In the genomic region with DNA sequence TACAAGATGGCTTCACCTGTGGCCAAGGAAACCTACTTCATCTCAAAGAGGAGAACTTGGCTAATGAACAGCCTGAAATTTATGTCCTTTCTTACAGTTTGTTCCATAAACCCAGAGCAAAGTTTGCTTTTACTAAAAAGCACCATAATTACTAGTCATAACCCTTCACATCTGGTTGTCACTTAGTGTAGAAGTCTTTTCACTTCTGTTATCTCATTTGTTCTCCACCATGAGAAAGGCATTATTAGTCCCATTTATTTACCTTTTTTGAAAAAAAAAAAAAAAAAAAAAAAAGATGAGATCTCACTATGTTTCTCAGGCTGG, we compare ENCODE assay signal across 2 cellular contexts.
A peak's percentile ranks its signal among the peaks of the same experiment; 100 is the strongest.
TF ChIP-seq lines count a peak whose summit lies in the region.

No MANE protein-coding gene starts in this region.

TF ChIP-seq in K562, 482 proteins besides CTCF, POLR2A, EP300 and RAD21 (continued from another document):
- TF ChIP-seq STAT5B (CRISPR knock-in tag; IDR thresholded peaks at IDR 0.05), result no peak
- TF ChIP-seq, protein P1, sequence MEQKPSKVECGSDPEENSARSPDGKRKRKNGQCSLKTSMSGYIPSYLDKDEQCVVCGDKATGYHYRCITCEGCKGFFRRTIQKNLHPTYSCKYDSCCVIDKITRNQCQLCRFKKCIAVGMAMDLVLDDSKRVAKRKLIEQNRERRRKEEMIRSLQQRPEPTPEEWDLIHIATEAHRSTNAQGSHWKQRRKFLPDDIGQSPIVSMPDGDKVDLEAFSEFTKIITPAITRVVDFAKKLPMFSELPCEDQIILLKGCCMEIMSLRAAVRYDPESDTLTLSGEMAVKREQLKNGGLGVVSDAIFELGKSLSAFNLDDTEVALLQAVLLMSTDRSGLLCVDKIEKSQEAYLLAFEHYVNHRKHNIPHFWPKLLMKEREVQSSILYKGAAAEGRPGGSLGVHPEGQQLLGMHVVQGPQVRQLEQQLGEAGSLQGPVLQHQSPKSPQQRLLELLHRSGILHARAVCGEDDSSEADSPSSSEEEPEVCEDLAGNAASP (IDR thresholded peaks at IDR 0.05), result no peak
- no peak for TF ChIP-seq TRIM28 (IDR thresholded peaks at IDR 0.05)
- TF ChIP-seq, protein P2, sequence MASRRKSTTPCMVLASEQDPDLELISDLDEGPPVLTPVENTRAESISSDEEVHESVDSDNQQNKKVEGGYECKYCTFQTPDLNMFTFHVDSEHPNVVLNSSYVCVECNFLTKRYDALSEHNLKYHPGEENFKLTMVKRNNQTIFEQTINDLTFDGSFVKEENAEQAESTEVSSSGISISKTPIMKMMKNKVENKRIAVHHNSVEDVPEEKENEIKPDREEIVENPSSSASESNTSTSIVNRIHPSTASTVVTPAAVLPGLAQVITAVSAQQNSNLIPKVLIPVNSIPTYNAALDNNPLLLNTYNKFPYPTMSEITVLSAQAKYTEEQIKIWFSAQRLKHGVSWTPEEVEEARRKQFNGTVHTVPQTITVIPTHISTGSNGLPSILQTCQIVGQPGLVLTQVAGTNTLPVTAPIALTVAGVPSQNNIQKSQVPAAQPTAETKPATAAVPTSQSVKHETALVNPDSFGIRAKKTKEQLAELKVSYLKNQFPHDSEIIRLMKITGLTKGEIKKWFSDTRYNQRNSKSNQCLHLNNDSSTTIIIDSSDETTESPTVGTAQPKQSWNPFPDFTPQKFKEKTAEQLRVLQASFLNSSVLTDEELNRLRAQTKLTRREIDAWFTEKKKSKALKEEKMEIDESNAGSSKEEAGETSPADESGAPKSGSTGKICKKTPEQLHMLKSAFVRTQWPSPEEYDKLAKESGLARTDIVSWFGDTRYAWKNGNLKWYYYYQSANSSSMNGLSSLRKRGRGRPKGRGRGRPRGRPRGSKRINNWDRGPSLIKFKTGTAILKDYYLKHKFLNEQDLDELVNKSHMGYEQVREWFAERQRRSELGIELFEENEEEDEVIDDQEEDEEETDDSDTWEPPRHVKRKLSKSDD (conservative IDR thresholded peaks at IDR 0.05; ENCODE audit: low read length), result no peak
- no peak for TF ChIP-seq ZNF583 (CRISPR knock-in tag; IDR thresholded peaks at IDR 0.05)
- no peak for TF ChIP-seq GATAD2B (IDR thresholded peaks at IDR 0.05; ENCODE audit: borderline replicate concordance)
- TF ChIP-seq NFE2L1 (tag; IDR thresholded peaks at IDR 0.05; ENCODE audit: borderline replicate concordance, low read depth), result no peak

TF ChIP-seq in HepG2, 621 proteins besides CTCF, POLR2A, EP300 and RAD21 (continued from another document and continues in another):
- TF ChIP-seq, protein P3, sequence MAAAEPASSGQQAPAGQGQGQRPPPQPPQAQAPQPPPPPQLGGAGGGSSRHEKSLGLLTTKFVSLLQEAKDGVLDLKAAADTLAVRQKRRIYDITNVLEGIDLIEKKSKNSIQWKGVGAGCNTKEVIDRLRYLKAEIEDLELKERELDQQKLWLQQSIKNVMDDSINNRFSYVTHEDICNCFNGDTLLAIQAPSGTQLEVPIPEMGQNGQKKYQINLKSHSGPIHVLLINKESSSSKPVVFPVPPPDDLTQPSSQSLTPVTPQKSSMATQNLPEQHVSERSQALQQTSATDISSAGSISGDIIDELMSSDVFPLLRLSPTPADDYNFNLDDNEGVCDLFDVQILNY (CRISPR knock-in tag; conservative IDR thresholded peaks at IDR 0.05), result no peak
- TF ChIP-seq ZNF7 (CRISPR knock-in tag; IDR thresholded peaks at IDR 0.05) (no peak), CENPT (CRISPR knock-in tag; IDR thresholded peaks at IDR 0.05; ENCODE audit: low read depth) (no peak), ZSCAN25 (CRISPR knock-in tag; IDR thresholded peaks at IDR 0.05) (no peak), SETDB1 (CRISPR knock-in tag; IDR thresholded peaks at IDR 0.05; ENCODE audit: borderline replicate concordance) (no peak), ZFX (CRISPR knock-in tag; IDR thresholded peaks at IDR 0.05; ENCODE audit: low read depth) (no peak), KAT7 (CRISPR knock-in tag; IDR thresholded peaks at IDR 0.05; ENCODE audit: borderline replicate concordance) (no peak), ZNF138 (CRISPR knock-in tag; IDR thresholded peaks at IDR 0.05; ENCODE audit: low read depth) (no peak), EHMT2 (IDR thresholded peaks at IDR 0.05; ENCODE audit: borderline replicate concordance, low read depth, low read length) (0 out of 2 replicates have a peak, but pooled peaks have one; percentile 2), PAWR (CRISPR knock-in tag; IDR thresholded peaks at IDR 0.05; ENCODE audit: borderline replicate concordance) (no peak), ZNF883 (CRISPR knock-in tag; IDR thresholded peaks at IDR 0.05; ENCODE audit: not compliant biosample characterization) (no peak), BORCS8-MEF2B (CRISPR knock-in tag; IDR thresholded peaks at IDR 0.05) (no peak), GZF1 (CRISPR knock-in tag; IDR thresholded peaks at IDR 0.05) (peak; percentile 37; the same call in 1 of the 2 replicates), NFE2L1 (CRISPR knock-in tag; IDR thresholded peaks at IDR 0.05; ENCODE audit: borderline replicate concordance) (no peak), ASH2L (IDR thresholded peaks at IDR 0.05; ENCODE audit: insufficient read length, low read depth, low read length) (no peak), ZSCAN31 (CRISPR knock-in tag; IDR thresholded peaks at IDR 0.05; ENCODE audit: low read depth) (no peak; the same call in 1 of the 2 replicates), TOPORS (CRISPR knock-in tag; IDR thresholded peaks at IDR 0.05) (no peak), HOXA5 (CRISPR knock-in tag; IDR thresholded peaks at IDR 0.05) (no peak), ZNF605 (CRISPR knock-in tag; IDR thresholded peaks at IDR 0.05) (no peak), ZNF569 (CRISPR knock-in tag; IDR thresholded peaks at IDR 0.05; ENCODE audit: borderline replicate concordance) (no peak), POGZ (CRISPR knock-in tag; IDR thresholded peaks at IDR 0.05) (no peak), KDM5A (IDR thresholded peaks at IDR 0.05; ENCODE audit: borderline replicate concordance, low read length) (no peak), CREB1 (IDR thresholded peaks at IDR 0.05) (no peak), CREB1 (CRISPR knock-in tag; IDR thresholded peaks at IDR 0.05) (peak; percentile 0; the same call in 1 of the 2 replicates), ZNF205 (CRISPR knock-in tag; IDR thresholded peaks at IDR 0.05) (no peak), PRPF4 (IDR thresholded peaks at IDR 0.05; ENCODE audit: low read depth, low read length, poor library complexity, severe bottlenecking) (no peak), CHD4 (IDR thresholded peaks at IDR 0.05; ENCODE audit: borderline replicate concordance, low read length) (no peak), ZNF451 (CRISPR knock-in tag; IDR thresholded peaks at IDR 0.05) (no peak), STAT5B (CRISPR knock-in tag; IDR thresholded peaks at IDR 0.05) (no peak), ZNF816 (CRISPR knock-in tag; IDR thresholded peaks at IDR 0.05; ENCODE audit: borderline replicate concordance) (no peak), CHCHD3 (CRISPR knock-in tag; IDR thresholded peaks at IDR 0.05) (no peak), BCL6 (CRISPR knock-in tag; IDR thresholded peaks at IDR 0.05) (peak; percentile 81), CEBPG (CRISPR knock-in tag; IDR thresholded peaks at IDR 0.05) (no peak), XRCC5 (optimal IDR thresholded peaks at IDR 0.05; ENCODE audit: low read length) (no peak)
- TF ChIP-seq, protein P4, sequence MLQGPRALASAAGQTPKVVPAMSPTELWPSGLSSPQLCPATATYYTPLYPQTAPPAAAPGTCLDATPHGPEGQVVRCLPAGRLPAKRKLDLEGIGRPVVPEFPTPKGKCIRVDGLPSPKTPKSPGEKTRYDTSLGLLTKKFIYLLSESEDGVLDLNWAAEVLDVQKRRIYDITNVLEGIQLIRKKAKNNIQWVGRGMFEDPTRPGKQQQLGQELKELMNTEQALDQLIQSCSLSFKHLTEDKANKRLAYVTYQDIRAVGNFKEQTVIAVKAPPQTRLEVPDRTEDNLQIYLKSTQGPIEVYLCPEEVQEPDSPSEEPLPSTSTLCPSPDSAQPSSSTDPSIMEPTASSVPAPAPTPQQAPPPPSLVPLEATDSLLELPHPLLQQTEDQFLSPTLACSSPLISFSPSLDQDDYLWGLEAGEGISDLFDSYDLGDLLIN (CRISPR knock-in tag; IDR thresholded peaks at IDR 0.05; ENCODE audit: borderline replicate concordance), result no peak
- TF ChIP-seq, protein P5, sequence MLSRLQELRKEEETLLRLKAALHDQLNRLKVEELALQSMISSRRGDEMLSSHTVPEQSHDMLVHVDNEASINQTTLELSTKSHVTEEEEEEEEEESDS (CRISPR knock-in tag; IDR thresholded peaks at IDR 0.05; ENCODE audit: borderline replicate concordance), result no peak
- TF ChIP-seq, protein P6, sequence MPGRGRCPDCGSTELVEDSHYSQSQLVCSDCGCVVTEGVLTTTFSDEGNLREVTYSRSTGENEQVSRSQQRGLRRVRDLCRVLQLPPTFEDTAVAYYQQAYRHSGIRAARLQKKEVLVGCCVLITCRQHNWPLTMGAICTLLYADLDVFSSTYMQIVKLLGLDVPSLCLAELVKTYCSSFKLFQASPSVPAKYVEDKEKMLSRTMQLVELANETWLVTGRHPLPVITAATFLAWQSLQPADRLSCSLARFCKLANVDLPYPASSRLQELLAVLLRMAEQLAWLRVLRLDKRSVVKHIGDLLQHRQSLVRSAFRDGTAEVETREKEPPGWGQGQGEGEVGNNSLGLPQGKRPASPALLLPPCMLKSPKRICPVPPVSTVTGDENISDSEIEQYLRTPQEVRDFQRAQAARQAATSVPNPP (CRISPR knock-in tag; IDR thresholded peaks at IDR 0.05), result no peak
- TF ChIP-seq, protein P7, sequence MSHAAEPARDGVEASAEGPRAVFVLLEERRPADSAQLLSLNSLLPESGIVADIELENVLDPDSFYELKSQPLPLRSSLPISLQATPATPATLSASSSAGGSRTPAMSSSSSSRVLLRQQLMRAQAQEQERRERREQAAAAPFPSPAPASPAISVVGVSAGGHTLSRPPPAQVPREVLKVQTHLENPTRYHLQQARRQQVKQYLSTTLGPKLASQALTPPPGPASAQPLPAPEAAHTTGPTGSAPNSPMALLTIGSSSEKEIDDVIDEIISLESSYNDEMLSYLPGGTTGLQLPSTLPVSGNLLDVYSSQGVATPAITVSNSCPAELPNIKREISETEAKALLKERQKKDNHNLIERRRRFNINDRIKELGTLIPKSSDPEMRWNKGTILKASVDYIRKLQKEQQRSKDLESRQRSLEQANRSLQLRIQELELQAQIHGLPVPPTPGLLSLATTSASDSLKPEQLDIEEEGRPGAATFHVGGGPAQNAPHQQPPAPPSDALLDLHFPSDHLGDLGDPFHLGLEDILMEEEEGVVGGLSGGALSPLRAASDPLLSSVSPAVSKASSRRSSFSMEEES (CRISPR knock-in tag; IDR thresholded peaks at IDR 0.05), result no peak
- TF ChIP-seq, protein P8, sequence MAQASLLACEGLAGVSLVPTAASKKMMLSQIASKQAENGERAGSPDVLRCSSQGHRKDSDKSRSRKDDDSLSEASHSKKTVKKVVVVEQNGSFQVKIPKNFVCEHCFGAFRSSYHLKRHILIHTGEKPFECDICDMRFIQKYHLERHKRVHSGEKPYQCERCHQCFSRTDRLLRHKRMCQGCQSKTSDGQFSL (CRISPR knock-in tag; IDR thresholded peaks at IDR 0.05), result no peak
- TF ChIP-seq, protein P9, sequence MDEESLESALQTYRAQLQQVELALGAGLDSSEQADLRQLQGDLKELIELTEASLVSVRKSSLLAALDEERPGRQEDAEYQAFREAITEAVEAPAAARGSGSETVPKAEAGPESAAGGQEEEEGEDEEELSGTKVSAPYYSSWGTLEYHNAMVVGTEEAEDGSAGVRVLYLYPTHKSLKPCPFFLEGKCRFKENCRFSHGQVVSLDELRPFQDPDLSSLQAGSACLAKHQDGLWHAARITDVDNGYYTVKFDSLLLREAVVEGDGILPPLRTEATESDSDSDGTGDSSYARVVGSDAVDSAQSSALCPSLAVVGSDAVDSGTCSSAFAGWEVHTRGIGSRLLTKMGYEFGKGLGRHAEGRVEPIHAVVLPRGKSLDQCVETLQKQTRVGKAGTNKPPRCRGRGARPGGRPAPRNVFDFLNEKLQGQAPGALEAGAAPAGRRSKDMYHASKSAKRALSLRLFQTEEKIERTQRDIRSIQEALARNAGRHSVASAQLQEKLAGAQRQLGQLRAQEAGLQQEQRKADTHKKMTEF (CRISPR knock-in tag; IDR thresholded peaks at IDR 0.05), result 0 out of 2 replicates have a peak, but pooled peaks have one; percentile 5
- TF ChIP-seq, protein P10, sequence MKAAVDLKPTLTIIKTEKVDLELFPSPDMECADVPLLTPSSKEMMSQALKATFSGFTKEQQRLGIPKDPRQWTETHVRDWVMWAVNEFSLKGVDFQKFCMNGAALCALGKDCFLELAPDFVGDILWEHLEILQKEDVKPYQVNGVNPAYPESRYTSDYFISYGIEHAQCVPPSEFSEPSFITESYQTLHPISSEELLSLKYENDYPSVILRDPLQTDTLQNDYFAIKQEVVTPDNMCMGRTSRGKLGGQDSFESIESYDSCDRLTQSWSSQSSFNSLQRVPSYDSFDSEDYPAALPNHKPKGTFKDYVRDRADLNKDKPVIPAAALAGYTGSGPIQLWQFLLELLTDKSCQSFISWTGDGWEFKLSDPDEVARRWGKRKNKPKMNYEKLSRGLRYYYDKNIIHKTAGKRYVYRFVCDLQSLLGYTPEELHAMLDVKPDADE (CRISPR knock-in tag; IDR thresholded peaks at IDR 0.05), result no peak
- TF ChIP-seq, protein P11, sequence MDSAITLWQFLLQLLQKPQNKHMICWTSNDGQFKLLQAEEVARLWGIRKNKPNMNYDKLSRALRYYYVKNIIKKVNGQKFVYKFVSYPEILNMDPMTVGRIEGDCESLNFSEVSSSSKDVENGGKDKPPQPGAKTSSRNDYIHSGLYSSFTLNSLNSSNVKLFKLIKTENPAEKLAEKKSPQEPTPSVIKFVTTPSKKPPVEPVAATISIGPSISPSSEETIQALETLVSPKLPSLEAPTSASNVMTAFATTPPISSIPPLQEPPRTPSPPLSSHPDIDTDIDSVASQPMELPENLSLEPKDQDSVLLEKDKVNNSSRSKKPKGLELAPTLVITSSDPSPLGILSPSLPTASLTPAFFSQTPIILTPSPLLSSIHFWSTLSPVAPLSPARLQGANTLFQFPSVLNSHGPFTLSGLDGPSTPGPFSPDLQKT (CRISPR knock-in tag; IDR thresholded peaks at IDR 0.05; ENCODE audit: borderline replicate concordance), result no peak
- TF ChIP-seq, protein P12, sequence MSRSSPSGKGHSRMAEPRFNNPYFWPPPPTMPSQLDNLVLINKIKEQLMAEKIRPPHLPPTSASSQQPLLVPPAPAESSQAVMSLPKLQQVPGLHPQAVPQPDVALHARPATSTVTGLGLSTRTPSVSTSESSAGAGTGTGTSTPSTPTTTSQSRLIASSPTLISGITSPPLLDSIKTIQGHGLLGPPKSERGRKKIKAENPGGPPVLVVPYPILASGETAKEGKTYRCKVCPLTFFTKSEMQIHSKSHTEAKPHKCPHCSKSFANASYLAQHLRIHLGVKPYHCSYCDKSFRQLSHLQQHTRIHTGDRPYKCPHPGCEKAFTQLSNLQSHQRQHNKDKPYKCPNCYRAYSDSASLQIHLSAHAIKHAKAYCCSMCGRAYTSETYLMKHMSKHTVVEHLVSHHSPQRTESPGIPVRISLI (CRISPR knock-in tag; IDR thresholded peaks at IDR 0.05; ENCODE audit: borderline replicate concordance), result 0 out of 2 replicates have a peak, but pooled peaks have one; percentile 9
- TF ChIP-seq, protein P13, sequence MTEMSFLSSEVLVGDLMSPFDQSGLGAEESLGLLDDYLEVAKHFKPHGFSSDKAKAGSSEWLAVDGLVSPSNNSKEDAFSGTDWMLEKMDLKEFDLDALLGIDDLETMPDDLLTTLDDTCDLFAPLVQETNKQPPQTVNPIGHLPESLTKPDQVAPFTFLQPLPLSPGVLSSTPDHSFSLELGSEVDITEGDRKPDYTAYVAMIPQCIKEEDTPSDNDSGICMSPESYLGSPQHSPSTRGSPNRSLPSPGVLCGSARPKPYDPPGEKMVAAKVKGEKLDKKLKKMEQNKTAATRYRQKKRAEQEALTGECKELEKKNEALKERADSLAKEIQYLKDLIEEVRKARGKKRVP (CRISPR knock-in tag; IDR thresholded peaks at IDR 0.05), result no peak
- TF ChIP-seq, protein P14, sequence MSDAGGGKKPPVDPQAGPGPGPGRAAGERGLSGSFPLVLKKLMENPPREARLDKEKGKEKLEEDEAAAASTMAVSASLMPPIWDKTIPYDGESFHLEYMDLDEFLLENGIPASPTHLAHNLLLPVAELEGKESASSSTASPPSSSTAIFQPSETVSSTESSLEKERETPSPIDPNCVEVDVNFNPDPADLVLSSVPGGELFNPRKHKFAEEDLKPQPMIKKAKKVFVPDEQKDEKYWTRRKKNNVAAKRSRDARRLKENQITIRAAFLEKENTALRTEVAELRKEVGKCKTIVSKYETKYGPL (CRISPR knock-in tag; IDR thresholded peaks at IDR 0.05), result no peak
